9 cellular contexts compared by ENCODE assay signal in the genomic region with DNA sequence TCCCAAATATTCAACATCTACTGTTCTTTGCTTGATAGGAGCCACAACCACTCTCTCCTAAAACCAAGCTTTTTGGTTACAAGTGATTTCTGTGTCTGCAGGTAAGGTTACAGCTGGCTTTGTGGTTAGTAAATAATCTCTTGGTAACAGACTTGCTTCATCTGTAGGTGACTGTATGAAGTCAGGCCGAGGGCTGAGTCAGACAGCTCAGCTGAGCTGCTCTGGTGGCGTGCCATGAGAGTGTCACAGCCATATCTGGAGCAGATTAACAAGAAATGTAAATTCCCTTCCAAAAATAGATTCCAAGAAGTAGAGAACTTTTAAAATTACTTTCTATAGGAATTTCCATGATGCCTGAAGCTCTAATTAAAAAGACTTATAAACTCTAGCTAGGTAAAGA. TPM values are rescaled to one million over a fixed set of nuclear protein-coding genes. Genes with fewer than 3 reads are reported as not detected.
DNase-seq lines count a peak whose midpoint lies in the region; ATAC-seq and TF ChIP-seq lines count a peak whose summit lies in the region.
"Had no signal": no experiment of that assay in that cellular context is flagged by ENCODE, and none has a peak within 500 bp of the region (broad histone marks: within the 10 kb centered on the region; RNA-seq: fewer than 3 reads in every experiment).

No MANE protein-coding gene starts in this region.

- H3K36me3 ChIP-seq in MG63 = no peaks in the 10 kb centered on the region
- no peaks in the 10 kb centered on the region for H3K36me3 ChIP-seq in Karpas-422 (ENCODE audit: insufficient read depth, low read length)

- ATAC-seq in GM21825 (IDR thresholded peaks at IDR 0.05; ENCODE audit: unreplicated experiment) (peak; percentile 81), left ventricle myocardium superior (peak; percentile 95), sciatic nerve (no peak)
- ATAC-seq: HCT116 had no signal

- no peak overlapping the region for H2AFZ ChIP-seq in Karpas-422 (ENCODE audit: low read length)

- no peak overlapping the region for H3K9ac ChIP-seq in Karpas-422 (ENCODE audit: low read length)

- no peaks in the 10 kb centered on the region for H3K9me2 ChIP-seq in Karpas-422 (replicated peaks; ENCODE audit: insufficient read depth, low read length)

- no peaks in the 10 kb centered on the region for H3K79me2 ChIP-seq in Karpas-422 (ENCODE audit: low read length)

- TF ChIP-seq CTCF in GM10266 (IDR thresholded peaks at IDR 0.05; ENCODE audit: control insufficient read depth, insufficient read depth, low read depth, missing control alignments) = no peak

- H3K27ac ChIP-seq in Karpas-422 (ENCODE audit: low read length) = no peak overlapping the region

- DNase-seq in GM10266 (ENCODE audit: extremely low spot score) (peak; percentile 13), MG63 (peak; percentile 83), left ventricle myocardium superior (peak; percentile 84), Karpas-422 (no peak), sciatic nerve (ENCODE audit: low spot score) (no peak), T1000 (lab: John Stamatoyannopoulos, UW) (no peak)
- no peak for DNase-seq in activated CD8-positive, alpha-beta memory T cell treated with anti-CD3 and anti-CD28 coated beads, Interleukin-2, amount 50 U/mL, for 48 hours

- intact Hi-C loops in left ventricle myocardium superior (cut with micrococcal nuclease) = no loop called here
- intact Hi-C loops in sciatic nerve (cut with DNase I) = no loop called here

- H3K27me3 ChIP-seq in MG63 (no peaks in the 10 kb centered on the region), Karpas-422 (ENCODE audit: low read length) (no peaks in the 10 kb centered on the region)

- H3K4me2 ChIP-seq in Karpas-422 (ENCODE audit: low read depth, low read length, poor library complexity, severe bottlenecking) = no peak overlapping the region

- no peaks in the 10 kb centered on the region for H3K4me1 ChIP-seq in Karpas-422 (ENCODE audit: low read length)

- H3K9me3 ChIP-seq in MG63 (no peaks in the 10 kb centered on the region), Karpas-422 (ENCODE audit: low read length) (no peaks in the 10 kb centered on the region)

- no peaks in the 10 kb centered on the region for H4K20me1 ChIP-seq in Karpas-422 (ENCODE audit: insufficient read depth, low read depth, low read length)

- H3K4me3 ChIP-seq in MG63 (no peak overlapping the region), Karpas-422 (ENCODE audit: low read length) (no peak overlapping the region)

RNA-seq across cellular contexts. Expression of gene TAS2R1, which starts 23.7 kb away (rescaled TPM):
- total RNA-seq in MG63 (2014; rRNA removed; shearing (Covaris generic); ENCODE audit: low replicate concordance) = 0.64 TPM in 1 of 2 replicates, not detected in the other
- total RNA-seq in left ventricle myocardium superior (not detected), sciatic nerve (not detected)
- total RNA-seq in Karpas-422 (2014; rRNA removed; shearing (Covaris generic); ENCODE audit: low replicate concordance) = not detected in 2 replicates

Comparison
In these comparisons a context has a peak if more than half of its experiments do, and no peak if none do; other contexts are left out.
1. DNase-seq: peak in GM10266 (single experiment), MG63 (single experiment) and left ventricle myocardium superior (single experiment); none in Karpas-422 (single experiment), sciatic nerve (single experiment), activated CD8-positive, alpha-beta memory T cell treated with anti-CD3 and anti-CD28 coated beads, Interleukin-2, amount 50 U/mL, for 48 hours (single experiment) and T1000 (single experiment).